15 cellular contexts compared by ENCODE assay signal in the genomic region with DNA sequence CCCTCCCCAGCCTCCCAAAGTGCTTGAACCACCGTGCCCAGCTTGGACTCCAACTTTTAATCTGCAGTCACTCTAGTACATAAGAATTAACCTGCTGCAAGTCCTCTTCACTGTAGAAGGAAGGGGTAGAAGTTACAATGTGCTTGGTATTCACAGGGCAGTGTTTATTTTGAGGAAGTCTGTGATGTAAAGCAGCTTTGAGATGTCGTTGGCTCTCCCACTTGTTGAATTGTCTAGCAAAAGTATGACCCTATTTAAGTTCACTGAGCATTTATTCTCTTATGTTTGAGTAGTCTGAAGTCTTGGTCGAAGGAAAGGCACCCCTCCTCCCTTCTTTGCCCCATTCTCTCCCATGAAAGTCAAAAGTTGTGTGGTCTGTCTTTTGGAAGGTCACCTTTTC.
"Had no signal": no experiment of that assay in that cellular context is flagged by ENCODE, and none has a peak within 500 bp of the region (broad histone marks: within the 10 kb centered on the region; RNA-seq: fewer than 3 reads in every experiment).

No MANE protein-coding gene starts in this region.

- DNase-seq: activated effector memory CD4-positive, alpha-beta T cell treated with anti-CD3 and anti-CD28 coated beads, Interleukin-2, amount 50 U/mL, for 16 hours; activated T-cell treated with anti-CD3 and anti-CD28 coated beads, Interleukin-2, amount 50 U/mL, for 1 hour; anterior cingulate cortex; heart left ventricle; islet precursor cell; left ventricle myocardium inferior; mesendoderm; pancreas; stimulated activated CD4-positive, alpha-beta T cell treated with anti-CD3 and anti-CD28 coated beads, Interleukin-4, amount 100 ng/mL, for 1 hour; stimulated activated CD8-positive, alpha-beta memory T cell treated with anti-CD3 and anti-CD28 coated beads, Interleukin-4, amount 100 ng/mL, for 48 hours; stimulated activated naive CD8-positive, alpha-beta T cell treated with anti-CD3 and anti-CD28 coated beads, Interleukin-15, Interleukin-2, amounts not matched to agents 100 U/mL and 50 U/mL, for 24 hours; T1000 had no signal

- H3K9me3 ChIP-seq: heart left ventricle, left ventricle myocardium inferior, pancreas had no signal

- H3K9me3 Mint-ChIP-seq: activated naive CD4-positive, alpha-beta T cell treated with anti-CD3 and anti-CD28 coated beads, Interleukin-2, amount 50 U/mL, for 72 hours had no signal

- H3K4me1 ChIP-seq: pancreas had no signal

- H3K27ac ChIP-seq: heart left ventricle, left ventricle myocardium inferior, pancreas had no signal

- H3K27me3 ChIP-seq: heart left ventricle, pancreas had no signal

- H3K4me3 ChIP-seq: heart left ventricle, left ventricle myocardium inferior, pancreas had no signal

- ATAC-seq: activated naive CD4-positive, alpha-beta T cell treated with anti-CD3 and anti-CD28 coated beads, Interleukin-2, amount 50 U/mL, for 72 hours; heart left ventricle; pancreas; stimulated activated naive CD8-positive, alpha-beta T cell treated with anti-CD3 and anti-CD28 coated beads, Interleukin-15, Interleukin-2, amounts not matched to agents 100 U/mL and 50 U/mL, for 24 hours had no signal

- FAIRE-seq: bronchial epithelial cell, frontal cortex, pancreas had no signal
